In the genomic region with DNA sequence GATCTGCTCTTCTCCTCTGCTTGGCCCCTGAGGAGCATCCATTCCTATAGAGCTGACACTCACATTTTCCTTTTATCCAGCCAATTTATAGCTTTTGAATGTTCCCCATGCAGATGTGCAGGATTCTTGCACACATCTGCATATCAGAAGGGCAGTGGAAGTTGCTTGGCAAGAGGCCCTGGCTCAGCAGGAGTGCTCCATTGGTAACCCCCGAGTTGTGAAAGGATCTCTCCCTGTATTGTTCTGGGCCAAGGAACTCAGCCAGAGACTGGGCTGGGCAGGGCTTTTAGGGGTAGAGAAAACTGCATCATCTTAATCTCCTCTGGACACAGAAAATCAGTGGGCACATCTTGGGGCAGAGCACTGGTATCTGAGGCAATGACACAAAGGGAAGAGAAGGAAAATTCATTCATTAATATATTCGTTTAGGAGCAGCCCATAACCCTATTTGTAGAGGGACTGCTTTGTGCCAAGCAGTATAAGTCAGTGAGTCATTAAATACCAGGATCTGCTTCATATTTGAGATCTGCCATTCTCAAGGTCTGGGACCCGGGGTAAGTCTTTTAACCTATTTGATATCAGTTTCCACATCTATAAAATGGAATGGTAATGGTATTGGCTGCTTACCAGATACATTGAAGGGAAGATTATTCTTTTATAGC, we compare ENCODE assay signal across 1 cellular context.
TF ChIP-seq lines count a peak whose summit lies in the region.

No MANE protein-coding gene starts in this region.

TF ChIP-seq in WTC11, 78 proteins besides CTCF, POLR2A, EP300 and RAD21 (continued from another document):
- no peak for TF ChIP-seq ZNF532 (CRISPR knock-in tag; IDR thresholded peaks at IDR 0.05; ENCODE audit: borderline replicate concordance)
- TF ChIP-seq NR3C1 (CRISPR knock-in tag; conservative IDR thresholded peaks at IDR 0.05; ENCODE audit: low read depth): no peak
- TF ChIP-seq HMGA2 (CRISPR knock-in tag; IDR thresholded peaks at IDR 0.05): no peak
- no peak for TF ChIP-seq ZNF263 (CRISPR knock-in tag; IDR thresholded peaks at IDR 0.05; ENCODE audit: low read depth)
- no peak for TF ChIP-seq ZNF138 (CRISPR knock-in tag; conservative IDR thresholded peaks at IDR 0.05)
- TF ChIP-seq, protein P1, sequence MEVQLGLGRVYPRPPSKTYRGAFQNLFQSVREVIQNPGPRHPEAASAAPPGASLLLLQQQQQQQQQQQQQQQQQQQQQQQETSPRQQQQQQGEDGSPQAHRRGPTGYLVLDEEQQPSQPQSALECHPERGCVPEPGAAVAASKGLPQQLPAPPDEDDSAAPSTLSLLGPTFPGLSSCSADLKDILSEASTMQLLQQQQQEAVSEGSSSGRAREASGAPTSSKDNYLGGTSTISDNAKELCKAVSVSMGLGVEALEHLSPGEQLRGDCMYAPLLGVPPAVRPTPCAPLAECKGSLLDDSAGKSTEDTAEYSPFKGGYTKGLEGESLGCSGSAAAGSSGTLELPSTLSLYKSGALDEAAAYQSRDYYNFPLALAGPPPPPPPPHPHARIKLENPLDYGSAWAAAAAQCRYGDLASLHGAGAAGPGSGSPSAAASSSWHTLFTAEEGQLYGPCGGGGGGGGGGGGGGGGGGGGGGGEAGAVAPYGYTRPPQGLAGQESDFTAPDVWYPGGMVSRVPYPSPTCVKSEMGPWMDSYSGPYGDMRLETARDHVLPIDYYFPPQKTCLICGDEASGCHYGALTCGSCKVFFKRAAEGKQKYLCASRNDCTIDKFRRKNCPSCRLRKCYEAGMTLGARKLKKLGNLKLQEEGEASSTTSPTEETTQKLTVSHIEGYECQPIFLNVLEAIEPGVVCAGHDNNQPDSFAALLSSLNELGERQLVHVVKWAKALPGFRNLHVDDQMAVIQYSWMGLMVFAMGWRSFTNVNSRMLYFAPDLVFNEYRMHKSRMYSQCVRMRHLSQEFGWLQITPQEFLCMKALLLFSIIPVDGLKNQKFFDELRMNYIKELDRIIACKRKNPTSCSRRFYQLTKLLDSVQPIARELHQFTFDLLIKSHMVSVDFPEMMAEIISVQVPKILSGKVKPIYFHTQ (CRISPR knock-in tag; IDR thresholded peaks at IDR 0.05): no peak
- no peak for TF ChIP-seq ZNF671 (CRISPR knock-in tag; IDR thresholded peaks at IDR 0.05)
- TF ChIP-seq FOXP4 (CRISPR knock-in tag; IDR thresholded peaks at IDR 0.05): no peak
TF ChIP-seq in WTC11: peak in this region for 0.
